1 cellular context compared by ENCODE assay signal in genomic region chr1:53107570-53108322, GRCh38.
TF ChIP-seq lines count a peak whose summit lies in the region.

No MANE protein-coding gene starts in this region.

TF ChIP-seq in HepG2, 621 proteins besides CTCF, POLR2A, EP300 and RAD21 (continued from another document and continues in another):
- TF ChIP-seq ZNF18 (CRISPR knock-in tag; IDR thresholded peaks at IDR 0.05; ENCODE audit: insufficient replicate concordance) = no peak
- no peak; the same call in 1 of the 2 replicates for TF ChIP-seq AHR (CRISPR knock-in tag; IDR thresholded peaks at IDR 0.05)
- no peak for TF ChIP-seq ZFP82 (CRISPR knock-in tag; IDR thresholded peaks at IDR 0.05; ENCODE audit: borderline replicate concordance)
- TF ChIP-seq CEBPB (IDR thresholded peaks at IDR 0.05; ENCODE audit: borderline replicate concordance, low read depth, low read length) = no peak
- TF ChIP-seq ZNF784 (CRISPR knock-in tag; IDR thresholded peaks at IDR 0.05; ENCODE audit: borderline replicate concordance) = no peak
- TF ChIP-seq ZNF773 (CRISPR knock-in tag; IDR thresholded peaks at IDR 0.05; ENCODE audit: borderline replicate concordance) = no peak
- peak; percentile 66; the same call in 1 of the 2 replicates for TF ChIP-seq KDM3A (CRISPR knock-in tag; IDR thresholded peaks at IDR 0.05; ENCODE audit: low read depth)
- TF ChIP-seq ZSCAN12 (CRISPR knock-in tag; IDR thresholded peaks at IDR 0.05) = no peak
- TF ChIP-seq ZHX2 (IDR thresholded peaks at IDR 0.05; ENCODE audit: low read depth) = no peak
- TF ChIP-seq ZHX2 (CRISPR knock-in tag; IDR thresholded peaks at IDR 0.05; ENCODE audit: borderline replicate concordance) = no peak
- no peak for TF ChIP-seq ZNF281 (CRISPR knock-in tag; IDR thresholded peaks at IDR 0.05; ENCODE audit: borderline replicate concordance)
- TF ChIP-seq KIAA2018 (CRISPR knock-in tag; IDR thresholded peaks at IDR 0.05; ENCODE audit: borderline replicate concordance) = no peak
- TF ChIP-seq RCOR2 (CRISPR knock-in tag; IDR thresholded peaks at IDR 0.05) = peak; percentile 92
- no peak for TF ChIP-seq ZNF496 (CRISPR knock-in tag; IDR thresholded peaks at IDR 0.05; ENCODE audit: insufficient replicate concordance)
- no peak for TF ChIP-seq ZBTB8A (CRISPR knock-in tag; IDR thresholded peaks at IDR 0.05; ENCODE audit: borderline replicate concordance, low read depth)
- TF ChIP-seq POLR2AphosphoS2 (IDR thresholded peaks at IDR 0.05; ENCODE audit: low read depth, low read length) = no peak
- TF ChIP-seq ZNF430 (CRISPR knock-in tag; IDR thresholded peaks at IDR 0.05) = peak; percentile 67; the same call in 1 of the 2 replicates
- TF ChIP-seq ZNF3 (CRISPR knock-in tag; IDR thresholded peaks at IDR 0.05) = 0 out of 2 replicates have a peak, but pooled peaks have one; percentile 37
- TF ChIP-seq HMGA1 (CRISPR knock-in tag; conservative IDR thresholded peaks at IDR 0.05) = no peak
- no peak for TF ChIP-seq ZNF468 (CRISPR knock-in tag; IDR thresholded peaks at IDR 0.05)
- peak; percentile 23; the same call in 1 of the 2 replicates for TF ChIP-seq DRAP1 (CRISPR knock-in tag; IDR thresholded peaks at IDR 0.05)
- no peak for TF ChIP-seq SETDB1 (CRISPR knock-in tag; IDR thresholded peaks at IDR 0.05; ENCODE audit: borderline replicate concordance)
- TF ChIP-seq HNF1B (CRISPR knock-in tag; IDR thresholded peaks at IDR 0.05) = peak; percentile 92
- peak; percentile 91 for TF ChIP-seq SOX5 (CRISPR knock-in tag; IDR thresholded peaks at IDR 0.05; ENCODE audit: borderline replicate concordance)
- peak; percentile 99 for TF ChIP-seq CBFB (CRISPR knock-in tag; IDR thresholded peaks at IDR 0.05)
- peak; percentile 63; the same call in 1 of the 2 replicates for TF ChIP-seq ZBED4 (CRISPR knock-in tag; IDR thresholded peaks at IDR 0.05; ENCODE audit: borderline replicate concordance)
